In the genomic region with DNA sequence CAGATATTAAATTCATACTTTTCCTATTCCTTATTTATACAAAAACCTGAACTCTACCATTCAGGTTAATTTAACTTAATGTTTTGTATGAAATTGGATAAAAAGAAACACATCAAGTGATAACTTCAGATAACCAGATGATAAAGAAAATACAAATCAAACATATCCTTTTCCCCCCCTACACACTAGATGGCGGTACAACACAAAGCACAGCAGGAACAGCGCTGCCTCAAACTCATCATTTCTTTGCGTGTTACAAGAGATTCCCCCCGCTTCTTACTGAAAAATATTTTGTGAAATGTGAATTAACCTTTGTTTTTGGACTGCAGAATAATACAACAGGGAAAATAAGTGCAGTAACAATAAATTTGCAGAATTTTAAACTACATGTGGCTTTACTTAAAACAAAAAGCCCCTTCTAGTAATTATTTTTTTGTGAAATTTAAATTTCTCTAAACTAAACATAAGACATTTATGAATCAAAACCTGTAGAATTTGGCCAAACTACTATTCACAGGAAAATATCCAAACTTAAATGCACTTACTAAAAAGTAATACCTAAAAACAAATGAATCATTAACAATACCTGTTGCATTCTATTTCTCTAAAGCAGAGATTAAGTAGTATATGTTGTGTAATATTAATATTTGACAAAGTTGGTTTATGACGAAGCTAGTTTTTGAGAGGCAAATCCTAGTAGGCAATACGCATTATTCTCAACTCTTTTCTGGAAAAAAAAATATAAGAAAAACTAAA, we compare ENCODE assay signal across 9 cellular contexts.
A peak's percentile ranks its signal among the peaks of the same experiment; 100 is the strongest.
DNase-seq lines count a peak whose midpoint lies in the region; ATAC-seq and TF ChIP-seq lines count a peak whose summit lies in the region.
"Had no signal": no experiment of that assay in that cellular context is flagged by ENCODE, and none has a peak within 500 bp of the region (broad histone marks: within the 10 kb centered on the region; RNA-seq: fewer than 3 reads in every experiment).

No MANE protein-coding gene starts in this region.

- no peak overlapping the region for H3K9ac ChIP-seq in Loucy (ENCODE audit: low read depth, low read length, poor library complexity, severe bottlenecking)

- no peaks in the 10 kb centered on the region for H3K9me3 ChIP-seq in Loucy (ENCODE audit: insufficient read depth, low read depth, low read length)
- H3K9me3 ChIP-seq in body of pancreas = no peaks in the 10 kb centered on the region

- peak; percentile 54 for DNase-seq in DMS79 (lab: John Stamatoyannopoulos, UW)
- DNase-seq in SHP77 (lab: John Stamatoyannopoulos, UW) = peak; percentile 26 to 33
- peak; percentile 36 to 52 (median 42) for DNase-seq in body of pancreas
- peak; percentile 77 for DNase-seq in inferior parietal cortex (ENCODE audit: extremely low spot score)
- peak; percentile 13 for DNase-seq in stimulated activated CD4-positive, alpha-beta T cell treated with anti-CD3 and anti-CD28 coated beads, Interleukin-1b, Interleukin-23, amount 100 ng/mL, for 48 hours
- no peak for DNase-seq in GOT3 (lab: John Stamatoyannopoulos, UW)
- DNase-seq: activated naive CD8-positive, alpha-beta T cell treated with anti-CD3 and anti-CD28 coated beads, Interleukin-2, amount 10 ng/mL, durations not matched to agents 7 days and 5 days had no signal

- H2AFZ ChIP-seq in Loucy (ENCODE audit: low read length) = no peak overlapping the region

- H4K20me1 ChIP-seq in Loucy (ENCODE audit: insufficient read depth, low read length, poor library complexity, severe bottlenecking) = no peaks in the 10 kb centered on the region

- intact Hi-C loops in body of pancreas (cut with DNase I) = loop anchor here (5.0 kb wide), 1 partner anchor 215 kb away; no protein-coding TSS in a partner anchor

- H3K36me3 ChIP-seq in Loucy (ENCODE audit: insufficient read depth, low read length) (peaks cover 5% of the 10 kb centered on the region; the same call in 1 of the 2 replicates), body of pancreas (replicated peaks in 1 of 2; ENCODE audit: insufficient read depth in 1 of 2, low read depth in 2 of 2) (no peaks in the 10 kb centered on the region)

- H3K9me2 ChIP-seq in Loucy (replicated peaks; ENCODE audit: low read depth, low read length) = no peaks in the 10 kb centered on the region

- no peak overlapping the region for H3K27ac ChIP-seq in body of pancreas

- H3K27me3 ChIP-seq in Loucy (ENCODE audit: insufficient read depth, low read length, poor library complexity, severe bottlenecking) (no peaks in the 10 kb centered on the region), body of pancreas (no peaks in the 10 kb centered on the region)

- H3K4me1 ChIP-seq in Loucy (ENCODE audit: insufficient read depth, low read length, poor library complexity, severe bottlenecking) = peaks cover 10% of the 10 kb centered on the region
- H3K4me1 ChIP-seq in body of pancreas = peaks cover 9% of the 10 kb centered on the region

- TF ChIP-seq CTCF in Loucy (conservative IDR thresholded peaks at IDR 0.05; ENCODE audit: low read length) (peak; percentile 98), body of pancreas (IDR thresholded peaks at IDR 0.05) (peak; percentile 71 to 96 (median 88))

- WGBS in body of pancreas, 2 donors = 23% methylated on average over 6 of the region's 6 CpGs

- no peak overlapping the region for H3K4me2 ChIP-seq in Loucy (ENCODE audit: low read depth, low read length, poor library complexity, severe bottlenecking)

- peak; percentile 63 for ATAC-seq in GM19468 (IDR thresholded peaks at IDR 0.05; ENCODE audit: extremely low read depth, unreplicated experiment)
- peak; percentile 65 for ATAC-seq in body of pancreas

- H3F3A ChIP-seq in Loucy (ENCODE audit: low read depth) = no peaks in the 10 kb centered on the region

- H3K4me3 ChIP-seq in Loucy (ENCODE audit: low read length, poor library complexity, severe bottlenecking) (no peak overlapping the region), body of pancreas (no peak overlapping the region)

- no peak for TF ChIP-seq POLR2A in body of pancreas (IDR thresholded peaks at IDR 0.05)

- no peaks in the 10 kb centered on the region for H3K79me2 ChIP-seq in Loucy (ENCODE audit: insufficient read depth, low read length)
